Comparison of ENCODE assay signal across 8 cellular contexts in the genomic region with DNA sequence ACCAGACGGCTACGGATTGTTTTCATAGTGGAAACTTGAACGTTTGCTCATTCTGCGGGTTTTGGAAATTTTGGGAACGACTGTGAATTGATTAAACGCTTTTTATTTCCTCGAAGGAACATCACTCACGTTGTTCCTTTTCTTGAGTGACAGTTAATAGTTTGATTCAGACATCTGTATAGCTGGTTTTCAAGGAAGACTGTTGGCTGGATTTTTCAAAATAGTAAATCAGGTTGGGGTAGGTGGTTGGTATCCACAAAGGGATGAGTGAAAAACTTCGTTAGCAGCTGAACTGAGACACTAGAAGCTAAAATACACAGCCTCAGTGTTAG. TPM values are rescaled to one million over a fixed set of nuclear protein-coding genes. Genes with fewer than 3 reads are reported as not detected.
DNase-seq lines count a peak whose midpoint lies in the region; ATAC-seq and TF ChIP-seq lines count a peak whose summit lies in the region.

No MANE protein-coding gene starts in this region.

- peaks cover 39% of the 10 kb centered on the region for H3K4me1 Mint-ChIP-seq in activated T-helper 17 cell treated with anti-CD3 and anti-CD28 coated beads, Interleukin-2, amount 50 U/mL, for 72 hours
- peaks cover 28 to 62% of the 10 kb centered on the region in 2 donors for H3K4me1 Mint-ChIP-seq in stimulated activated naive B cell treated with anti-CD40 and anti-IgM and Interleukin-4, amounts not matched to agents 10 μg/mL and 1 μg/mL and 100 μg/mL, for 72 hours

- H3K27me3 ChIP-seq in iPS-18a (ENCODE audit: control insufficient read depth, insufficient read depth, low read length) = peaks cover 24% of the 10 kb centered on the region

- no peak for ATAC-seq in activated T-helper 17 cell treated with anti-CD3 and anti-CD28 coated beads, Interleukin-2, amount 50 U/mL, for 72 hours (replicated peaks)
- ATAC-seq in stimulated activated naive B cell treated with anti-CD40 and anti-IgM and Interleukin-4, amounts not matched to agents 10 μg/mL and 1 μg/mL and 100 μg/mL, for 72 hours (replicated peaks) = no peak
- no peak for ATAC-seq in GM21529 (IDR thresholded peaks at IDR 0.05; ENCODE audit: unreplicated experiment)
- no peak for ATAC-seq in GM21367 (IDR thresholded peaks at IDR 0.05; ENCODE audit: unreplicated experiment)
- ATAC-seq in HG03520 (IDR thresholded peaks at IDR 0.05; ENCODE audit: unreplicated experiment) = no peak

- H3K36me3 Mint-ChIP-seq in activated T-helper 17 cell treated with anti-CD3 and anti-CD28 coated beads, Interleukin-2, amount 50 U/mL, for 72 hours (ENCODE audit: low read depth) = peaks cover 18% of the 10 kb centered on the region
- H3K36me3 Mint-ChIP-seq in stimulated activated naive B cell treated with anti-CD40 and anti-IgM and Interleukin-4, amounts not matched to agents 10 μg/mL and 1 μg/mL and 100 μg/mL, for 72 hours = peaks cover 0 to 1% of the 10 kb centered on the region in 2 donors

- H3K36me3 ChIP-seq in iPS-18a (ENCODE audit: control insufficient read depth, low read depth, low read length) = no peaks in the 10 kb centered on the region

- H3K4me3 Mint-ChIP-seq in activated T-helper 17 cell treated with anti-CD3 and anti-CD28 coated beads, Interleukin-2, amount 50 U/mL, for 72 hours = peak overlapping the region; percentile 90
- H3K4me3 Mint-ChIP-seq in stimulated activated naive B cell treated with anti-CD40 and anti-IgM and Interleukin-4, amounts not matched to agents 10 μg/mL and 1 μg/mL and 100 μg/mL, for 72 hours = peak overlapping the region; percentile 73 to 93

- no peaks in the 10 kb centered on the region for H3K9me3 ChIP-seq in iPS-18a (ENCODE audit: control insufficient read depth, low read depth, low read length)

- no peak overlapping the region for H3K27ac ChIP-seq in iPS-18a (ENCODE audit: low read length)

- H3K4me3 ChIP-seq in HFF-Myc (replicated peaks; ENCODE audit: low read depth, low read length) (peak overlapping the region; percentile 58), iPS-18a (ENCODE audit: low read length) (peak overlapping the region; percentile 92)

- peak overlapping the region; percentile 80 for H3K27ac Mint-ChIP-seq in activated T-helper 17 cell treated with anti-CD3 and anti-CD28 coated beads, Interleukin-2, amount 50 U/mL, for 72 hours
- peak overlapping the region; percentile 88 for H3K27ac Mint-ChIP-seq in stimulated activated naive B cell treated with anti-CD40 and anti-IgM and Interleukin-4, amounts not matched to agents 10 μg/mL and 1 μg/mL and 100 μg/mL, for 72 hours

- no peak for DNase-seq in HFF-Myc (ENCODE audit: extremely low read depth, low read depth)
- no peak for DNase-seq in stimulated activated naive B cell treated with anti-CD40 and anti-IgM and Interleukin-4, amounts not matched to agents 10 μg/mL and 1 μg/mL and 100 μg/mL, for 72 hours
- no peak for DNase-seq in stimulated activated CD8-positive, alpha-beta memory T cell treated with anti-CD3 and anti-CD28 coated beads, Interleukin-4, amount 100 ng/mL, for 48 hours

- peaks cover 20% of the 10 kb centered on the region for H3K4me1 ChIP-seq in iPS-18a (ENCODE audit: control insufficient read depth, low read depth, low read length)

- no peaks in the 10 kb centered on the region for H3K9me3 Mint-ChIP-seq in activated T-helper 17 cell treated with anti-CD3 and anti-CD28 coated beads, Interleukin-2, amount 50 U/mL, for 72 hours
- peaks cover 0 to 1% of the 10 kb centered on the region in 2 donors for H3K9me3 Mint-ChIP-seq in stimulated activated naive B cell treated with anti-CD40 and anti-IgM and Interleukin-4, amounts not matched to agents 10 μg/mL and 1 μg/mL and 100 μg/mL, for 72 hours

- H3K9ac ChIP-seq in iPS-18a (ENCODE audit: low read length) = peak overlapping the region; percentile 70

- no peaks in the 10 kb centered on the region for H3K27me3 Mint-ChIP-seq in activated T-helper 17 cell treated with anti-CD3 and anti-CD28 coated beads, Interleukin-2, amount 50 U/mL, for 72 hours
- no peaks in the 10 kb centered on the region for H3K27me3 Mint-ChIP-seq in stimulated activated naive B cell treated with anti-CD40 and anti-IgM and Interleukin-4, amounts not matched to agents 10 μg/mL and 1 μg/mL and 100 μg/mL, for 72 hours

- TF ChIP-seq CTCF in HFF-Myc (IDR thresholded peaks at IDR 0.05; ENCODE audit: low read depth, low read length, missing control alignments) = no peak

RNA-seq across cellular contexts. Expression of a gene that starts 1.1 kb away (rescaled TPM):
- total RNA-seq in activated T-helper 17 cell treated with anti-CD3 and anti-CD28 coated beads, Interleukin-2, amount 50 U/mL, for 72 hours = 10 to 100 TPM; 56.0 to 56.3 TPM
